17 cellular contexts compared by ENCODE assay signal in the genomic region with DNA sequence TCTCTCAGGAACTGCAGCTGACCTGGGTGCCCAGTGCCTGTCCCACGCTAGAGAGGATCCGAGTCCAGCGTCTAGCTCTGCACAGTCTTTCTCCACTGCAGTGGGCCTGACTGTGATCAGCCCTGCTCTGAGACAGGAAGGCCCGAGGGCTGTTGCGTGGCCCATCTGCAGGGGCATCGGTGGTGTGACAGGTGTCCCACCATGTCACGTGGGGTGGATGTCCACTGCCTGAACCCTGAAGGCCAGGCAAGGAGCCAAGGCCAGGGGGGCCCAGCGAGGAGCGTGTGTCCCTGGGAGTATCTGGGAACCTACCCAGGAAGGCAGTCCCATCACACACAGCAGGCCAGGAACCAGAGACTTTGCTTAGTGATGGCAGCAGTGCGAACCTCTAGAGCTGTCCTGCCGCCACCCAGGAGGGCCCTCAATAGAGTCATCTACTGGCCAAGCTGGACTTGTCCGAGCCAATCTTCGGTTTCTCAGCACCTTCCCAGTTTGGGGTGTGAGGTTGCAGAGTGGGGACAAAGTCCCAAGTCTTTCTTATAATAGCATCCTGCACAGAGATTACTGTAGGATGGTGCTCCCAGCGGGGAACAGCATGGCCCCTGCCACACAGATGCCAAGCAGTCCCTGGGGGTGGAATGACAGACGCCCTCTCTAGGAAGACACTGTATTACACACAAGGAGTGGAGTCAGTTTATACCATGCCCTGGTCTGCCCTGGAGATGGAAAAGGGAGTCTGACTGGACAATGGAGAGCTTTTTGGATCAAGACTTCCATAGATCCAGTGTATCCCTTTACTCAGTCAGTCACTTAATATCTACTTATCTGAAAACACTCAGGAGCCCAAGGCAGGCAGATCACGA. TPM values are rescaled to one million over a fixed set of nuclear protein-coding genes. Genes with fewer than 3 reads are reported as not detected.
DNase-seq lines count a peak whose midpoint lies in the region; ATAC-seq and TF ChIP-seq lines count a peak whose summit lies in the region.
"Had no signal": no experiment of that assay in that cellular context is flagged by ENCODE, and none has a peak within 500 bp of the region (broad histone marks: within the 10 kb centered on the region; RNA-seq: fewer than 3 reads in every experiment).

No MANE protein-coding gene starts in this region.

- H3K4me1 Mint-ChIP-seq in activated naive CD8-positive, alpha-beta T cell treated with anti-CD3 and anti-CD28 coated beads, Interleukin-2, amount 50 U/mL, for 24 hours, result no peaks in the 10 kb centered on the region
- H3K4me1 Mint-ChIP-seq in activated naive CD8-positive, alpha-beta T cell treated with anti-CD3 and anti-CD28 coated beads for 36 hours, result no peaks in the 10 kb centered on the region
- no peaks in the 10 kb centered on the region for H3K4me1 Mint-ChIP-seq in T-cell

- in situ Hi-C loops in mammary epithelial cell (cut with MboI; ENCODE audit: low sequenced_read_pairs in 2 of 2), result no loop called here

- H3K4me1 ChIP-seq in mammary epithelial cell (ENCODE audit: insufficient read depth, low read length), result peaks cover 13% of the 10 kb centered on the region

- H3K4me3 ChIP-seq in mammary epithelial cell (replicated peaks in 1 of 3; ENCODE audit: insufficient read depth in 1 of 3, low read depth in 2 of 3, low read length in 3 of 3), result no peak overlapping the region

- ATAC-seq in activated naive CD8-positive, alpha-beta T cell treated with anti-CD3 and anti-CD28 coated beads, Interleukin-2, amount 50 U/mL, for 24 hours, result peak; percentile 15
- peak; percentile 20 for ATAC-seq in esophagus mucosa
- no peak for ATAC-seq in sciatic nerve
- ATAC-seq in T-cell (replicated peaks in 1 of 4), result no peak

- peaks cover 3% of the 10 kb centered on the region for H3K9me3 Mint-ChIP-seq in activated naive CD8-positive, alpha-beta T cell treated with anti-CD3 and anti-CD28 coated beads, Interleukin-2, amount 50 U/mL, for 24 hours
- H3K9me3 Mint-ChIP-seq in activated naive CD8-positive, alpha-beta T cell treated with anti-CD3 and anti-CD28 coated beads for 36 hours, result no peaks in the 10 kb centered on the region
- no peaks in the 10 kb centered on the region for H3K9me3 Mint-ChIP-seq in T-cell
- H3K9me3 Mint-ChIP-seq: HFFc6 had no signal

- no peaks in the 10 kb centered on the region for H3K79me2 ChIP-seq in mammary epithelial cell (ENCODE audit: insufficient read depth, low read length)

- H3K27ac Mint-ChIP-seq in activated naive CD8-positive, alpha-beta T cell treated with anti-CD3 and anti-CD28 coated beads, Interleukin-2, amount 50 U/mL, for 24 hours, result no peak overlapping the region
- no peak overlapping the region for H3K27ac Mint-ChIP-seq in activated naive CD8-positive, alpha-beta T cell treated with anti-CD3 and anti-CD28 coated beads for 36 hours
- H3K27ac Mint-ChIP-seq in T-cell, result peak overlapping the region in 1 of 2 donors; percentile 70
- H3K27ac Mint-ChIP-seq: HFFc6 had no signal

- no peak overlapping the region for H3K9ac ChIP-seq in mammary epithelial cell (ENCODE audit: insufficient read depth, low read length)

- H3K4me2 ChIP-seq in mammary epithelial cell (ENCODE audit: insufficient read depth, low read depth, low read length), result no peak overlapping the region

- no peak for TF ChIP-seq CTCF in mammary epithelial cell (conservative IDR thresholded peaks at IDR 0.05 in 1 of 2, IDR thresholded peaks at IDR 0.05 in 1 of 2; ENCODE audit: extremely low read depth in 1 of 2, insufficient read depth in 1 of 2, low read depth in 1 of 2, low read length in 2 of 2)

- intact Hi-C loops in sciatic nerve (cut with DNase I), result no loop called here
- intact Hi-C loops in mammary epithelial cell (cut with micrococcal nuclease), result no loop called here

- H4K20me1 ChIP-seq in mammary epithelial cell (ENCODE audit: insufficient read depth, low read length), result no peaks in the 10 kb centered on the region

- dilution Hi-C loops in mammary epithelial cell (cut with HindIII; ENCODE audit: low sequenced_read_pairs), result no loop called here

- H3K27ac ChIP-seq in mammary epithelial cell (ENCODE audit: insufficient read depth, low read depth, low read length), result no peak overlapping the region
- H3K27ac ChIP-seq: C4-2B had no signal

- no peaks in the 10 kb centered on the region for H3K9me3 ChIP-seq in mammary epithelial cell (replicated peaks; ENCODE audit: insufficient read depth, low read length)

- no peaks in the 10 kb centered on the region for H3K36me3 ChIP-seq in mammary epithelial cell (ENCODE audit: insufficient read depth, low read length)

- POLR2A ChIA-PET in T-cell (lab: Charles Lee), result no interaction called here

- H3K36me3 Mint-ChIP-seq in activated naive CD8-positive, alpha-beta T cell treated with anti-CD3 and anti-CD28 coated beads, Interleukin-2, amount 50 U/mL, for 24 hours (ENCODE audit: low read depth), result peaks cover 38% of the 10 kb centered on the region
- H3K36me3 Mint-ChIP-seq in activated naive CD8-positive, alpha-beta T cell treated with anti-CD3 and anti-CD28 coated beads for 36 hours, result peaks cover 29% of the 10 kb centered on the region
- H3K36me3 Mint-ChIP-seq in T-cell, result peaks cover 57% of the 10 kb centered on the region

- CTCF ChIA-PET in mammary epithelial cell (lab: Charles Lee; ENCODE audit: low non-redundant PET) (no interaction called here), T-cell (lab: Charles Lee) (no interaction called here)

- no peak overlapping the region for H2AFZ ChIP-seq in mammary epithelial cell (ENCODE audit: low read depth, low read length)

- no peak overlapping the region for H3K4me3 Mint-ChIP-seq in activated naive CD8-positive, alpha-beta T cell treated with anti-CD3 and anti-CD28 coated beads, Interleukin-2, amount 50 U/mL, for 24 hours
- H3K4me3 Mint-ChIP-seq in activated naive CD8-positive, alpha-beta T cell treated with anti-CD3 and anti-CD28 coated beads for 36 hours, result no peak overlapping the region
- H3K4me3 Mint-ChIP-seq in T-cell, result no peak overlapping the region
- H3K4me3 Mint-ChIP-seq: HFFc6 had no signal

- 79% methylated on average over 12 of the region's 16 CpGs for WGBS in mammary epithelial cell (ENCODE audit: low coverage, missing lambda C conversion rate)

- H3K27me3 Mint-ChIP-seq in activated naive CD8-positive, alpha-beta T cell treated with anti-CD3 and anti-CD28 coated beads, Interleukin-2, amount 50 U/mL, for 24 hours, result no peaks in the 10 kb centered on the region
- H3K27me3 Mint-ChIP-seq in activated naive CD8-positive, alpha-beta T cell treated with anti-CD3 and anti-CD28 coated beads for 36 hours, result no peaks in the 10 kb centered on the region
- no peaks in the 10 kb centered on the region for H3K27me3 Mint-ChIP-seq in T-cell

- BruUV-seq in mammary epithelial cell (replicated peaks; lab: Mats Ljungman, UMichigan), result no TSS peak

- no peak for DNase-seq in activated naive CD8-positive, alpha-beta T cell treated with anti-CD3 and anti-CD28 coated beads, Interleukin-2, amount 50 U/mL, for 24 hours
- DNase-seq in activated naive CD8-positive, alpha-beta T cell treated with anti-CD3 and anti-CD28 coated beads for 36 hours, result no peak
- peak; percentile 14 for DNase-seq in RPMI7951 (ENCODE audit: low read depth)
- peak; percentile 7 for DNase-seq in sciatic nerve (ENCODE audit: low spot score)
- no peak for DNase-seq in mammary epithelial cell
- no peak for DNase-seq in SIG-M5 treated with dmso at 0.1 percent for 504 hours (lab: John Stamatoyannopoulos, UW; ENCODE audit: unreplicated experiment)
- DNase-seq in T-cell, result no peak
- DNase-seq: HFFc6; KG1; NCI-H1417 treated with DMSO at 0.1 percent for 48 hours; NCI-H1930; NCI-H2171; NCI-H446; NK-92 treated with Interleukin-12 subunit alpha and Interleukin-12 subunit beta, amount 100 ng/mL, for 24 hours; OCI-M1 had no signal

- H3K27me3 ChIP-seq in mammary epithelial cell (ENCODE audit: insufficient read depth, low read length), result no peaks in the 10 kb centered on the region

RNA-seq across cellular contexts. Expression of a gene that starts 38.3 kb away (rescaled TPM):
- total RNA-seq in activated naive CD8-positive, alpha-beta T cell treated with anti-CD3 and anti-CD28 coated beads for 36 hours, result 100 to 1,000 TPM; 160 to 167 TPM
- 59.4 and 70.6 TPM in 2 replicates for total RNA-seq in RPMI7951 (2014; rRNA removed; shearing (Covaris generic))
- total RNA-seq in esophagus mucosa, result 72.1 TPM
- 85.2 TPM for total RNA-seq in sciatic nerve
- 100 to 1,000 TPM in 1 of 2 donors, 10 to 100 TPM in 1; 71.3 to 121 TPM for total RNA-seq in mammary epithelial cell
- polyA plus RNA-seq in mammary epithelial cell, result 105 TPM
- 163 TPM for polyA minus RNA-seq in mammary epithelial cell
- total RNA-seq in T-cell, result 10 to 100 TPM; 55.3 to 78.7 (median 68.8) TPM

Comparison
In these comparisons a context has a peak if more than half of its experiments do, and no peak if none do; other contexts are left out.
1. ATAC-seq: peak in activated naive CD8-positive, alpha-beta T cell treated with anti-CD3 and anti-CD28 coated beads, Interleukin-2, amount 50 U/mL, for 24 hours (single experiment) and esophagus mucosa (single experiment); none in sciatic nerve (single experiment) and T-cell (0 of 4).
2. DNase-seq: peak in RPMI7951 (single experiment) and sciatic nerve (single experiment); none in activated naive CD8-positive, alpha-beta T cell treated with anti-CD3 and anti-CD28 coated beads, Interleukin-2, amount 50 U/mL, for 24 hours (single experiment), activated naive CD8-positive, alpha-beta T cell treated with anti-CD3 and anti-CD28 coated beads for 36 hours (single experiment), mammary epithelial cell (single experiment), SIG-M5 treated with dmso at 0.1 percent for 504 hours (single experiment) and T-cell (0 of 34).